In genomic region chr6:473759-474453, GRCh38 we compare ENCODE assay signal across 1 cellular context.
TF ChIP-seq lines count a peak whose summit lies in the region.

No MANE protein-coding gene starts in this region.

TF ChIP-seq in HepG2, 621 proteins besides CTCF, POLR2A, EP300 and RAD21 (continued from another document):
- no peak for TF ChIP-seq SNAPC4 (CRISPR knock-in tag; IDR thresholded peaks at IDR 0.05)
